22 cellular contexts compared by ENCODE assay signal in genomic region chr2:220531216-220531615, GRCh38.
"Had no signal": no experiment of that assay in that cellular context is flagged by ENCODE, and none has a peak within 500 bp of the region (broad histone marks: within the 10 kb centered on the region; RNA-seq: fewer than 3 reads in every experiment).

No MANE protein-coding gene starts in this region.

- DNase-seq: activated CD4-positive, alpha-beta T cell treated with anti-CD3 and anti-CD28 coated beads for 48 hours; activated CD4-positive, alpha-beta T cell treated with anti-CD3 and anti-CD28 coated beads, Interleukin-2, amount 50 U/mL, for 1 hour; activated CD4-positive, alpha-beta T cell treated with anti-CD3 and anti-CD28 coated beads, Interleukin-2, amount 50 U/mL, for 48 hours; activated CD8-positive, alpha-beta memory T cell treated with anti-CD3 and anti-CD28 coated beads for 24 hours; activated CD8-positive, alpha-beta T cell treated with anti-CD3 and anti-CD28 coated beads for 36 hours; activated effector memory CD4-positive, alpha-beta T cell treated with Interleukin-2 at 50 U/mL for 16 hours; activated gamma-delta T cell treated with Interleukin-2 at 50 U/mL for 16 hours; activated naive CD4-positive, alpha-beta T cell treated with anti-CD3 and anti-CD28 coated beads, Interleukin-2, amount 10 ng/mL, durations not matched to agents 7 days and 5 days; activated naive CD8-positive, alpha-beta T cell treated with anti-CD3 and anti-CD28 coated beads, Interleukin-2, amount 10 ng/mL, durations not matched to agents 7 days and 5 days; activated T-cell treated with anti-CD3 and anti-CD28 coated beads, Interleukin-2, amount 50 U/mL, for 4 hours; caudate nucleus; cortex of kidney; dermis blood vessel endothelial cell; effector CD4-positive, alpha-beta T cell; foreskin fibroblast; head of caudate nucleus; T-helper 2 cell had no signal

- FAIRE-seq: colon, endometrium, endothelial cell of umbilical vein, frontal cortex had no signal

- H3K4me3 ChIP-seq: ascending aorta had no signal

- H3K9me3 ChIP-seq: ascending aorta had no signal

- H3K27me3 ChIP-seq: ascending aorta had no signal

- H3K36me3 ChIP-seq: ascending aorta had no signal

- H3K27ac ChIP-seq: ascending aorta had no signal
